Comparison of ENCODE assay signal across 18 cellular contexts in the genomic region with DNA sequence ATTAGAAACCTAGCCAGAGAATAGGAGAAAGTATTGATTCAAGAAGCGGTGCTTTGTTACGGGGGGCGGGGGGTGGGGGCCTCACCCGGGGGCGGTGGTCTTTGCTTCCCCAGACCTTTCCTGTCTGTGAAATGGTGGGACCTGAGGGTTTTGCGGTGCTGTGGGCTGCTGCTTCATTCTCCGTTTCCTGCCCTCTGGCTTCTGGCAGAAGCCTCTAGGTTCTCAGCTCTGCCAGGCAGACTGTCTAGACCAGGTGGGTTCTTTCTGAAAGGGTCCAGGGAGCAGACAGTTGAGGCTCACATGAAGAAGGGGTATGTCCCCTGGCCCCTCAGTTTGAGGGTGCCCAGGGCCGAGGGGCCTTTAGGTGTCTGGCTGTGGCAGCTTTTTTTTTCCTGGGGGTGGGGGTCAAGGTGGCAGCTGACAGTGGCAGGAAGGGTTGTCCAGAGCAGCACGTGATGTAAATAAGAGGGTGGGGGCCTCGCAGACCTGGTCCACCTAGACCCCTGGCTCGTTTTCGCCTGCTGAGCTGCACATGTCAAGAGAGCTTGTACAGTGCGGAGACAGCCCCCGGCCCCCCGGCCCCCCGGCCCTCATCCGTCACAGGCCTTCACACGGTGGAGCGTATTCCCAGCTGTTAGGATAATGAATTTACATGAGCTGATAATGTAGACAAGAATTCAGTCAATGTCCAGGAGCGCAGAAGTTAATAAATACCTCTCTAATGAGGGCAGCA. TPM values are rescaled to one million over a fixed set of nuclear protein-coding genes. Genes with fewer than 3 reads are reported as not detected.
DNase-seq lines count a peak whose midpoint lies in the region; ATAC-seq and TF ChIP-seq lines count a peak whose summit lies in the region.
"Had no signal": no experiment of that assay in that cellular context is flagged by ENCODE, and none has a peak within 500 bp of the region (broad histone marks: within the 10 kb centered on the region; RNA-seq: fewer than 3 reads in every experiment).

No MANE protein-coding gene starts in this region.

- H3K4me1 ChIP-seq in cardiac muscle cell (ENCODE audit: low read depth) (peaks cover 51% of the 10 kb centered on the region), right atrium auricular region (peaks cover 0 to 73% of the 10 kb centered on the region in 2 donors), adrenal gland (replicated peaks in 1 of 2) (peaks cover 12 to 50% of the 10 kb centered on the region in 2 donors)

- no peaks in the 10 kb centered on the region for H3K27me3 Mint-ChIP-seq in activated CD8-positive, alpha-beta T cell treated with anti-CD3 and anti-CD28 coated beads for 36 hours
- H3K27me3 Mint-ChIP-seq: IgD-negative memory B cell had no signal

- H3K9me3 Mint-ChIP-seq in activated CD8-positive, alpha-beta T cell treated with anti-CD3 and anti-CD28 coated beads for 36 hours = peaks cover 6% of the 10 kb centered on the region
- H3K9me3 Mint-ChIP-seq: IgD-negative memory B cell had no signal

- CTCF ChIA-PET in activated CD8-positive, alpha-beta T cell treated with anti-CD3 and anti-CD28 coated beads for 36 hours (lab: Charles Lee) = interaction anchor here (1.8 to 5.4 kb wide), 3 partner anchors 11 to 207 kb away, joined by 7 to 45 read pairs (median 14); no protein-coding TSS in a partner anchor

- H3K4me3 Mint-ChIP-seq in activated CD8-positive, alpha-beta T cell treated with anti-CD3 and anti-CD28 coated beads for 36 hours = no peak overlapping the region
- H3K4me3 Mint-ChIP-seq: IgD-negative memory B cell had no signal

- DNase-seq in cardiac muscle cell (ENCODE audit: low read depth in 1 of 2, low spot score in 1 of 2) = no peak
- DNase-seq in cardiac septum (ENCODE audit: low spot score) = no peak
- peak; percentile 41 for DNase-seq in activated CD8-positive, alpha-beta T cell treated with anti-CD3 and anti-CD28 coated beads for 36 hours
- no peak for DNase-seq in right atrium auricular region (ENCODE audit: low spot score)
- DNase-seq in retina = peak; percentile 45
- DNase-seq in adrenal gland = no peak
- no peak for DNase-seq in stimulated activated naive CD4-positive, alpha-beta T cell (lab: John Stamatoyannopoulos, UW)
- no peak for DNase-seq in activated effector memory CD4-positive, alpha-beta T cell treated with anti-CD3 and anti-CD28 coated beads, Interleukin-2, amount 50 U/mL, for 16 hours
- DNase-seq: activated CD4-positive, alpha-beta T cell treated with anti-CD3 and anti-CD28 coated beads, Interleukin-2, amount 50 U/mL, for 4 hours; cerebellar nuclear complex; effector memory CD4-positive, alpha-beta T cell; midbrain; MM.1S; NCI-H526; stimulated activated CD4-positive, alpha-beta T cell treated with anti-CD3 and anti-CD28 coated beads, Interleukin-2, amount 100 ng/mL, for 24 hours; T-helper 1 cell; uterus had no signal

- no peaks in the 10 kb centered on the region for H3K9me3 ChIP-seq in cardiac muscle cell (ENCODE audit: low read depth)
- H3K9me3 ChIP-seq in right atrium auricular region = peaks cover 4 to 8% of the 10 kb centered on the region in 2 donors
- no peaks in the 10 kb centered on the region for H3K9me3 ChIP-seq in adrenal gland (replicated peaks in 1 of 3)
- H3K9me3 ChIP-seq: uterus had no signal

- H3K27ac Mint-ChIP-seq in activated CD8-positive, alpha-beta T cell treated with anti-CD3 and anti-CD28 coated beads for 36 hours = peak overlapping the region; percentile 46
- H3K27ac Mint-ChIP-seq: IgD-negative memory B cell had no signal

- TF ChIP-seq CTCF in cardiac muscle cell (IDR thresholded peaks at IDR 0.05; ENCODE audit: low read depth, low read length) (no peak), right atrium auricular region (IDR thresholded peaks at IDR 0.05) (no peak), adrenal gland (IDR thresholded peaks at IDR 0.05) (no peak)
- no peak for TF ChIP-seq CTCF in activated CD8-positive, alpha-beta T cell treated with anti-CD3 and anti-CD28 coated beads for 36 hours (IDR thresholded peaks at IDR 0.05)

- POLR2A ChIA-PET in activated CD8-positive, alpha-beta T cell treated with anti-CD3 and anti-CD28 coated beads for 36 hours (lab: Charles Lee) = interaction anchor here (0.8 to 0.9 kb wide), 2 partner anchors 11 to 207 kb away, joined by 4 read pairs; no protein-coding TSS in a partner anchor

- H3K27me3 ChIP-seq in cardiac muscle cell = no peaks in the 10 kb centered on the region
- no peaks in the 10 kb centered on the region for H3K27me3 ChIP-seq in right atrium auricular region
- no peaks in the 10 kb centered on the region for H3K27me3 ChIP-seq in adrenal gland
- H3K27me3 ChIP-seq: uterus had no signal

- peak; percentile 66 for ATAC-seq in activated CD8-positive, alpha-beta T cell treated with anti-CD3 and anti-CD28 coated beads for 36 hours

- H3K36me3 Mint-ChIP-seq in activated CD8-positive, alpha-beta T cell treated with anti-CD3 and anti-CD28 coated beads for 36 hours (ENCODE audit: low read depth) = peaks cover 11% of the 10 kb centered on the region

- intact Hi-C loops in cardiac septum (cut with DNase I) (no loop called here), adrenal gland (cut with DNase I) (no loop called here)
- intact Hi-C loops in activated CD8-positive, alpha-beta T cell treated with anti-CD3 and anti-CD28 coated beads for 36 hours (cut with micrococcal nuclease) = no loop called here

- H3K27ac ChIP-seq in cardiac muscle cell = peak overlapping the region; percentile 97
- peak overlapping the region; percentile 82 to 92 for H3K27ac ChIP-seq in right atrium auricular region
- H3K27ac ChIP-seq in adrenal gland = peak overlapping the region in 2 of 5 donors; percentile 29 to 74
- H3K27ac ChIP-seq: uterus had no signal

- H3K36me3 ChIP-seq in cardiac muscle cell = no peaks in the 10 kb centered on the region
- H3K36me3 ChIP-seq in right atrium auricular region = no peaks in the 10 kb centered on the region
- no peaks in the 10 kb centered on the region for H3K36me3 ChIP-seq in adrenal gland (replicated peaks in 1 of 2)
- H3K36me3 ChIP-seq: uterus had no signal

- peaks cover 30% of the 10 kb centered on the region for H3K4me1 Mint-ChIP-seq in activated CD8-positive, alpha-beta T cell treated with anti-CD3 and anti-CD28 coated beads for 36 hours (ENCODE audit: low read depth)

- 63 to 83% (median 73%) methylated on average over 7 to 20 of the region's 20 CpGs for WGBS in adrenal gland, 4 donors

- H3K4me3 ChIP-seq in cardiac muscle cell (no peak overlapping the region), right atrium auricular region (no peak overlapping the region), adrenal gland (no peak overlapping the region)
- H3K4me3 ChIP-seq: uterus had no signal

- no peak for TF ChIP-seq POLR2A in adrenal gland (IDR thresholded peaks at IDR 0.05)

RNA-seq across cellular contexts. Expression of gene GSE1, which starts 14.1 kb away (rescaled TPM):
- total RNA-seq in cardiac muscle cell (89.4 and 174 TPM in 2 replicates), cardiac septum (56.4 TPM), right atrium auricular region (10 to 100 TPM; 37.1 to 55.7 TPM), adrenal gland (10 to 100 TPM; 57.1 to 99.9 (median 68.2) TPM)
- polyA plus RNA-seq in cardiac muscle cell (48.8 and 64.9 TPM in 2 replicates), adrenal gland (10 to 100 TPM; 24.4 to 75.9 (median 25.8) TPM)
- 10 to 100 TPM; 33.6 to 34.5 TPM for total RNA-seq in activated CD8-positive, alpha-beta T cell treated with anti-CD3 and anti-CD28 coated beads for 36 hours

Comparison
In these comparisons a context has a peak if more than half of its experiments do, and no peak if none do; other contexts are left out.
1. DNase-seq: peak in activated CD8-positive, alpha-beta T cell treated with anti-CD3 and anti-CD28 coated beads for 36 hours (single experiment) and retina (single experiment); none in cardiac muscle cell (0 of 2), cardiac septum (single experiment), right atrium auricular region (single experiment), adrenal gland (0 of 7), stimulated activated naive CD4-positive, alpha-beta T cell (0 of 6) and activated effector memory CD4-positive, alpha-beta T cell treated with anti-CD3 and anti-CD28 coated beads, Interleukin-2, amount 50 U/mL, for 16 hours (single experiment).